In the genomic region with DNA sequence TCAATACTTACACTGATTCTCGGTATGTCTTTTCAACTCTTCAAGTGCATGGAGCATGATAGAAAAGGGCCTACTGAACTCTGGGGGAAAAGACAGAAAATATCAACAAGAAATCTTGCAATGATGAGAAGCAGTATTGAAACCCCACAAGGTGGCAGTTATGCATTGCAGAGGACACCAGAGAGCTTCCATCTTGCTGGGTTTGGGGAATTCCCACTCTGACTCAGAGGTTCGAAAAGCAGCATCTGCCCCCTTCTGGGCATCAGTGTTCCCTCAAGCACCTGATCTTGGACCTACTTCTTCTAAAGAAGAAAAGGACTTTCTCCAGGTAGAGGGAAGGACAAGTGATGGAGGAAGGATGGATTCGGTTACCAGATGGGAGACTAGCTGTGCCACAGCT, we compare ENCODE assay signal across 8 cellular contexts.
DNase-seq lines count a peak whose midpoint lies in the region; ATAC-seq, FAIRE-seq and TF ChIP-seq lines count a peak whose summit lies in the region.
"Not testable (repeated sequence)": the region's sequence is repeated elsewhere in the genome, so short reads cannot be mapped to it uniquely, and the experiment has no call there.

No MANE protein-coding gene starts in this region.

- TF ChIP-seq POLR2A in GM12892 (IDR thresholded peaks at IDR 0.05; ENCODE audit: low read depth, low read length), result not testable (repeated sequence)

- DNase-seq in GM12892 (ENCODE audit: insufficient read length); effector memory CD8-positive, alpha-beta T cell: not testable (repeated sequence)
- DNase-seq in MG63 (peak; percentile 59), SIG-M5 treated with dmso at 0.1 percent for 504 hours (lab: John Stamatoyannopoulos, UW; ENCODE audit: unreplicated experiment) (peak; percentile 6), kidney tubule cell (ENCODE audit: low spot score) (peak; percentile 42)
- peak; percentile 37 to 46 for DNase-seq in activated T-cell treated with anti-CD3 and anti-CD28 coated beads, Interleukin-2, amount 50 U/mL, for 48 hours
- peak; percentile 28 to 36 for DNase-seq in stimulated activated CD8-positive, alpha-beta memory T cell treated with anti-CD3 and anti-CD28 coated beads, Interleukin-15, amount 100 ng/mL, for 48 hours (ENCODE audit: low read depth in 2 of 2)

- H3K27ac ChIP-seq in C4-2B, result not testable (repeated sequence)

- H3K9me3 ChIP-seq in MG63, result not testable (repeated sequence)

- peaks cover 14 to 45% of the 10 kb centered on the region in 2 donors for H3K27me3 Mint-ChIP-seq in effector memory CD8-positive, alpha-beta T cell

- not testable (repeated sequence) for H3K27me3 ChIP-seq in MG63

- ATAC-seq in effector memory CD8-positive, alpha-beta T cell (replicated peaks), result peak; percentile 44

- H3K36me3 ChIP-seq in MG63, result not testable (repeated sequence)

- peak; percentile 38 for FAIRE-seq in GM12892 (lab: Jason Lieb, UNC)

- not testable (repeated sequence) for H3K9me3 Mint-ChIP-seq in effector memory CD8-positive, alpha-beta T cell

- peak; percentile 24 for TF ChIP-seq CTCF in C4-2B (conservative IDR thresholded peaks at IDR 0.05)

- H3K36me3 Mint-ChIP-seq in effector memory CD8-positive, alpha-beta T cell (ENCODE audit: insufficient read depth), result not testable (repeated sequence)

- H3K27ac Mint-ChIP-seq in effector memory CD8-positive, alpha-beta T cell, result peak overlapping the region in 1 of 2 donors; percentile 19

- H3K4me1 Mint-ChIP-seq in effector memory CD8-positive, alpha-beta T cell (ENCODE audit: low read depth in 2 of 2), result not testable (repeated sequence)

- H3K4me3 Mint-ChIP-seq in effector memory CD8-positive, alpha-beta T cell, result not testable (repeated sequence)

- H3K4me3 ChIP-seq in MG63, result not testable (repeated sequence)
